2 cellular contexts compared by ENCODE assay signal in the genomic region with DNA sequence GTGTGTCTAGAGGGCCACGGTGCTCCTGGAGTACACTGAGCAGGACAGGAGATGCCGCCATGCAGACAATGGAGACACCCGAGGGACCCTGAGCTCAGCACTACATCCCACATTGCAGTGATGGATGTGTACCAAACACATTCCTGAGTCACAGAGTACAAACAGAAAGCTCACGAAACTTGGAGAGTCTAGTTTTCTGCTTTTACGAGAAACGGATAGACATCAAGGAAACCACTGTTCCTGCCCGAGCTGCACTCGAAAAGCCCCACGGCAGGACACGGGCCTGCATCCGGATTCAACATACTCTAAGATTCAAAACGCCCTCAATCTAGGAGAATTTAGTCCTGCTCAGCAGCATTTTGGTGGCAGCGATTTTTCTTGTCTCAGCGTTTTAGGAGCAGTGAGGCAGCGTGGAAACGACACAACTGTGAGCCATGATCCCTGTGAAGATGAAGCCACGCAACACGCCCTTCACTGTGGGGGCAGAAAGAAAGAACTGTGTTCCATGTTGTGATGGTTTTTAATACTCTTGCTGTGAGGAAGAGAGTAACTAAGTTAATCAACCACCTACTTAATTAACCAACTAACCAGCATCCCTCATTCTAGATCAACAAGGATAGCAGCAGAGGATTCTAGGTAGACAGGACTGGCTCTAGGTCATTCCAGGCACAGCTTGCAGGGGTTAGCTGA.
TF ChIP-seq lines count a peak whose summit lies in the region.

No MANE protein-coding gene starts in this region.

TF ChIP-seq in IMR-90, 13 proteins besides CTCF, POLR2A, EP300 and RAD21:
- TF ChIP-seq MAZ (IDR thresholded peaks at IDR 0.05; ENCODE audit: borderline replicate concordance, low read depth, low read length) (no peak), MAFK (IDR thresholded peaks at IDR 0.05; ENCODE audit: low read depth, low read length) (peak; percentile 40), MXI1 (IDR thresholded peaks at IDR 0.05; ENCODE audit: borderline replicate concordance, low read depth, low read length) (no peak), CHD1 (IDR thresholded peaks at IDR 0.05; ENCODE audit: low read depth, low read length) (no peak), FOS (IDR thresholded peaks at IDR 0.05; ENCODE audit: low read depth, low read length) (peak; percentile 1; the same call in 1 of the 2 replicates), NFE2L2 (IDR thresholded peaks at IDR 0.05; ENCODE audit: low read depth, low read length) (no peak), BHLHE40 (IDR thresholded peaks at IDR 0.05; ENCODE audit: low read depth, low read length) (no peak)
- TF ChIP-seq, protein P1, sequence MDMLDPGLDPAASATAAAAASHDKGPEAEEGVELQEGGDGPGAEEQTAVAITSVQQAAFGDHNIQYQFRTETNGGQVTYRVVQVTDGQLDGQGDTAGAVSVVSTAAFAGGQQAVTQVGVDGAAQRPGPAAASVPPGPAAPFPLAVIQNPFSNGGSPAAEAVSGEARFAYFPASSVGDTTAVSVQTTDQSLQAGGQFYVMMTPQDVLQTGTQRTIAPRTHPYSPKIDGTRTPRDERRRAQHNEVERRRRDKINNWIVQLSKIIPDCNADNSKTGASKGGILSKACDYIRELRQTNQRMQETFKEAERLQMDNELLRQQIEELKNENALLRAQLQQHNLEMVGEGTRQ (IDR thresholded peaks at IDR 0.05; ENCODE audit: low read depth, low read length): no peak

TF ChIP-seq in HepG2, 621 proteins besides CTCF, POLR2A, EP300 and RAD21:
- TF ChIP-seq, protein P2, sequence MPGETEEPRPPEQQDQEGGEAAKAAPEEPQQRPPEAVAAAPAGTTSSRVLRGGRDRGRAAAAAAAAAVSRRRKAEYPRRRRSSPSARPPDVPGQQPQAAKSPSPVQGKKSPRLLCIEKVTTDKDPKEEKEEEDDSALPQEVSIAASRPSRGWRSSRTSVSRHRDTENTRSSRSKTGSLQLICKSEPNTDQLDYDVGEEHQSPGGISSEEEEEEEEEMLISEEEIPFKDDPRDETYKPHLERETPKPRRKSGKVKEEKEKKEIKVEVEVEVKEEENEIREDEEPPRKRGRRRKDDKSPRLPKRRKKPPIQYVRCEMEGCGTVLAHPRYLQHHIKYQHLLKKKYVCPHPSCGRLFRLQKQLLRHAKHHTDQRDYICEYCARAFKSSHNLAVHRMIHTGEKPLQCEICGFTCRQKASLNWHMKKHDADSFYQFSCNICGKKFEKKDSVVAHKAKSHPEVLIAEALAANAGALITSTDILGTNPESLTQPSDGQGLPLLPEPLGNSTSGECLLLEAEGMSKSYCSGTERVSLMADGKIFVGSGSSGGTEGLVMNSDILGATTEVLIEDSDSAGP (CRISPR knock-in tag; IDR thresholded peaks at IDR 0.05; ENCODE audit: borderline replicate concordance): 0 out of 2 replicates have a peak, but pooled peaks have one; percentile 12
- TF ChIP-seq, protein P3, sequence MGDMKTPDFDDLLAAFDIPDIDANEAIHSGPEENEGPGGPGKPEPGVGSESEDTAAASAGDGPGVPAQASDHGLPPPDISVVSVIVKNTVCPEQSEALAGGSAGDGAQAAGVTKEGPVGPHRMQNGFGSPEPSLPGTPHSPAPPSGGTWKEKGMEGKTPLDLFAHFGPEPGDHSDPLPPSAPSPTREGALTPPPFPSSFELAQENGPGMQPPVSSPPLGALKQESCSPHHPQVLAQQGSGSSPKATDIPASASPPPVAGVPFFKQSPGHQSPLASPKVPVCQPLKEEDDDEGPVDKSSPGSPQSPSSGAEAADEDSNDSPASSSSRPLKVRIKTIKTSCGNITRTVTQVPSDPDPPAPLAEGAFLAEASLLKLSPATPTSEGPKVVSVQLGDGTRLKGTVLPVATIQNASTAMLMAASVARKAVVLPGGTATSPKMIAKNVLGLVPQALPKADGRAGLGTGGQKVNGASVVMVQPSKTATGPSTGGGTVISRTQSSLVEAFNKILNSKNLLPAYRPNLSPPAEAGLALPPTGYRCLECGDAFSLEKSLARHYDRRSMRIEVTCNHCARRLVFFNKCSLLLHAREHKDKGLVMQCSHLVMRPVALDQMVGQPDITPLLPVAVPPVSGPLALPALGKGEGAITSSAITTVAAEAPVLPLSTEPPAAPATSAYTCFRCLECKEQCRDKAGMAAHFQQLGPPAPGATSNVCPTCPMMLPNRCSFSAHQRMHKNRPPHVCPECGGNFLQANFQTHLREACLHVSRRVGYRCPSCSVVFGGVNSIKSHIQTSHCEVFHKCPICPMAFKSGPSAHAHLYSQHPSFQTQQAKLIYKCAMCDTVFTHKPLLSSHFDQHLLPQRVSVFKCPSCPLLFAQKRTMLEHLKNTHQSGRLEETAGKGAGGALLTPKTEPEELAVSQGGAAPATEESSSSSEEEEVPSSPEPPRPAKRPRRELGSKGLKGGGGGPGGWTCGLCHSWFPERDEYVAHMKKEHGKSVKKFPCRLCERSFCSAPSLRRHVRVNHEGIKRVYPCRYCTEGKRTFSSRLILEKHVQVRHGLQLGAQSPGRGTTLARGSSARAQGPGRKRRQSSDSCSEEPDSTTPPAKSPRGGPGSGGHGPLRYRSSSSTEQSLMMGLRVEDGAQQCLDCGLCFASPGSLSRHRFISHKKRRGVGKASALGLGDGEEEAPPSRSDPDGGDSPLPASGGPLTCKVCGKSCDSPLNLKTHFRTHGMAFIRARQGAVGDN (CRISPR knock-in tag; IDR thresholded peaks at IDR 0.05): peak; percentile 31; the same call in 1 of the 2 replicates
- no peak for TF ChIP-seq IKZF1 (IDR thresholded peaks at IDR 0.05)
- no peak for TF ChIP-seq GPN1 (CRISPR knock-in tag; IDR thresholded peaks at IDR 0.05; ENCODE audit: borderline replicate concordance)
- TF ChIP-seq ZNF589 (CRISPR knock-in tag; conservative IDR thresholded peaks at IDR 0.05): no peak
- TF ChIP-seq ARNTL (CRISPR knock-in tag; IDR thresholded peaks at IDR 0.05): no peak
- TF ChIP-seq, protein P4, sequence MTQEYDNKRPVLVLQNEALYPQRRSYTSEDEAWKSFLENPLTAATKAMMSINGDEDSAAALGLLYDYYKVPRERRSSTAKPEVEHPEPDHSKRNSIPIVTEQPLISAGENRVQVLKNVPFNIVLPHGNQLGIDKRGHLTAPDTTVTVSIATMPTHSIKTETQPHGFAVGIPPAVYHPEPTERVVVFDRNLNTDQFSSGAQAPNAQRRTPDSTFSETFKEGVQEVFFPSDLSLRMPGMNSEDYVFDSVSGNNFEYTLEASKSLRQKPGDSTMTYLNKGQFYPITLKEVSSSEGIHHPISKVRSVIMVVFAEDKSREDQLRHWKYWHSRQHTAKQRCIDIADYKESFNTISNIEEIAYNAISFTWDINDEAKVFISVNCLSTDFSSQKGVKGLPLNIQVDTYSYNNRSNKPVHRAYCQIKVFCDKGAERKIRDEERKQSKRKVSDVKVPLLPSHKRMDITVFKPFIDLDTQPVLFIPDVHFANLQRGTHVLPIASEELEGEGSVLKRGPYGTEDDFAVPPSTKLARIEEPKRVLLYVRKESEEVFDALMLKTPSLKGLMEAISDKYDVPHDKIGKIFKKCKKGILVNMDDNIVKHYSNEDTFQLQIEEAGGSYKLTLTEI (CRISPR knock-in tag; conservative IDR thresholded peaks at IDR 0.05): no peak
- peak; percentile 20; the same call in 1 of the 2 replicates for TF ChIP-seq MED1 (CRISPR knock-in tag; IDR thresholded peaks at IDR 0.05)
- no peak for TF ChIP-seq NFKBIZ (CRISPR knock-in tag; IDR thresholded peaks at IDR 0.05)
- TF ChIP-seq, protein P5, sequence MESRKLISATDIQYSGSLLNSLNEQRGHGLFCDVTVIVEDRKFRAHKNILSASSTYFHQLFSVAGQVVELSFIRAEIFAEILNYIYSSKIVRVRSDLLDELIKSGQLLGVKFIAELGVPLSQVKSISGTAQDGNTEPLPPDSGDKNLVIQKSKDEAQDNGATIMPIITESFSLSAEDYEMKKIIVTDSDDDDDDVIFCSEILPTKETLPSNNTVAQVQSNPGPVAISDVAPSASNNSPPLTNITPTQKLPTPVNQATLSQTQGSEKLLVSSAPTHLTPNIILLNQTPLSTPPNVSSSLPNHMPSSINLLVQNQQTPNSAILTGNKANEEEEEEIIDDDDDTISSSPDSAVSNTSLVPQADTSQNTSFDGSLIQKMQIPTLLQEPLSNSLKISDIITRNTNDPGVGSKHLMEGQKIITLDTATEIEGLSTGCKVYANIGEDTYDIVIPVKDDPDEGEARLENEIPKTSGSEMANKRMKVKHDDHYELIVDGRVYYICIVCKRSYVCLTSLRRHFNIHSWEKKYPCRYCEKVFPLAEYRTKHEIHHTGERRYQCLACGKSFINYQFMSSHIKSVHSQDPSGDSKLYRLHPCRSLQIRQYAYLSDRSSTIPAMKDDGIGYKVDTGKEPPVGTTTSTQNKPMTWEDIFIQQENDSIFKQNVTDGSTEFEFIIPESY (CRISPR knock-in tag; IDR thresholded peaks at IDR 0.05): 0 out of 2 replicates have a peak, but pooled peaks have one; percentile 11
- TF ChIP-seq, protein P6, sequence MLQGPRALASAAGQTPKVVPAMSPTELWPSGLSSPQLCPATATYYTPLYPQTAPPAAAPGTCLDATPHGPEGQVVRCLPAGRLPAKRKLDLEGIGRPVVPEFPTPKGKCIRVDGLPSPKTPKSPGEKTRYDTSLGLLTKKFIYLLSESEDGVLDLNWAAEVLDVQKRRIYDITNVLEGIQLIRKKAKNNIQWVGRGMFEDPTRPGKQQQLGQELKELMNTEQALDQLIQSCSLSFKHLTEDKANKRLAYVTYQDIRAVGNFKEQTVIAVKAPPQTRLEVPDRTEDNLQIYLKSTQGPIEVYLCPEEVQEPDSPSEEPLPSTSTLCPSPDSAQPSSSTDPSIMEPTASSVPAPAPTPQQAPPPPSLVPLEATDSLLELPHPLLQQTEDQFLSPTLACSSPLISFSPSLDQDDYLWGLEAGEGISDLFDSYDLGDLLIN (CRISPR knock-in tag; IDR thresholded peaks at IDR 0.05; ENCODE audit: borderline replicate concordance): 0 out of 2 replicates have a peak, but pooled peaks have one; percentile 40
- peak; percentile 45; the same call in 1 of the 2 replicates for TF ChIP-seq FOSL2 (CRISPR knock-in tag; IDR thresholded peaks at IDR 0.05)
- TF ChIP-seq, protein P7, sequence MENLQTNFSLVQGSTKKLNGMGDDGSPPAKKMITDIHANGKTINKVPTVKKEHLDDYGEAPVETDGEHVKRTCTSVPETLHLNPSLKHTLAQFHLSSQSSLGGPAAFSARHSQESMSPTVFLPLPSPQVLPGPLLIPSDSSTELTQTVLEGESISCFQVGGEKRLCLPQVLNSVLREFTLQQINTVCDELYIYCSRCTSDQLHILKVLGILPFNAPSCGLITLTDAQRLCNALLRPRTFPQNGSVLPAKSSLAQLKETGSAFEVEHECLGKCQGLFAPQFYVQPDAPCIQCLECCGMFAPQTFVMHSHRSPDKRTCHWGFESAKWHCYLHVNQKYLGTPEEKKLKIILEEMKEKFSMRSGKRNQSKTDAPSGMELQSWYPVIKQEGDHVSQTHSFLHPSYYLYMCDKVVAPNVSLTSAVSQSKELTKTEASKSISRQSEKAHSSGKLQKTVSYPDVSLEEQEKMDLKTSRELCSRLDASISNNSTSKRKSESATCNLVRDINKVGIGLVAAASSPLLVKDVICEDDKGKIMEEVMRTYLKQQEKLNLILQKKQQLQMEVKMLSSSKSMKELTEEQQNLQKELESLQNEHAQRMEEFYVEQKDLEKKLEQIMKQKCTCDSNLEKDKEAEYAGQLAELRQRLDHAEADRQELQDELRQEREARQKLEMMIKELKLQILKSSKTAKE (CRISPR knock-in tag; IDR thresholded peaks at IDR 0.05; ENCODE audit: borderline replicate concordance): no peak
- no peak for TF ChIP-seq EED (CRISPR knock-in tag; IDR thresholded peaks at IDR 0.05)
- TF ChIP-seq ZNF629 (CRISPR knock-in tag; conservative IDR thresholded peaks at IDR 0.05): 0 out of 2 replicates have a peak, but pooled peaks have one; percentile 9
- TF ChIP-seq ZNF263 (CRISPR knock-in tag; IDR thresholded peaks at IDR 0.05): peak; percentile 17; the same call in 1 of the 2 replicates
- TF ChIP-seq ZKSCAN1 (IDR thresholded peaks at IDR 0.05; ENCODE audit: low read length): no peak
- TF ChIP-seq TEAD3 (CRISPR knock-in tag; optimal IDR thresholded peaks at IDR 0.05; ENCODE audit: borderline replicate concordance): peak; percentile 82
- TF ChIP-seq KAT2B (IDR thresholded peaks at IDR 0.05; ENCODE audit: borderline replicate concordance, low read depth, low read length): no peak
- TF ChIP-seq HDAC2 (CRISPR knock-in tag; IDR thresholded peaks at IDR 0.05): 0 out of 2 replicates have a peak, but pooled peaks have one; percentile 30
- TF ChIP-seq, protein P8, sequence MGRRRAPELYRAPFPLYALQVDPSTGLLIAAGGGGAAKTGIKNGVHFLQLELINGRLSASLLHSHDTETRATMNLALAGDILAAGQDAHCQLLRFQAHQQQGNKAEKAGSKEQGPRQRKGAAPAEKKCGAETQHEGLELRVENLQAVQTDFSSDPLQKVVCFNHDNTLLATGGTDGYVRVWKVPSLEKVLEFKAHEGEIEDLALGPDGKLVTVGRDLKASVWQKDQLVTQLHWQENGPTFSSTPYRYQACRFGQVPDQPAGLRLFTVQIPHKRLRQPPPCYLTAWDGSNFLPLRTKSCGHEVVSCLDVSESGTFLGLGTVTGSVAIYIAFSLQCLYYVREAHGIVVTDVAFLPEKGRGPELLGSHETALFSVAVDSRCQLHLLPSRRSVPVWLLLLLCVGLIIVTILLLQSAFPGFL (CRISPR knock-in tag; IDR thresholded peaks at IDR 0.05): no peak
- TF ChIP-seq FOXA3 (CRISPR knock-in tag; IDR thresholded peaks at IDR 0.05): peak; percentile 57; the same call in 1 of the 2 replicates
- TF ChIP-seq SALL1 (CRISPR knock-in tag; IDR thresholded peaks at IDR 0.05): peak; percentile 51
- TF ChIP-seq, protein P9, sequence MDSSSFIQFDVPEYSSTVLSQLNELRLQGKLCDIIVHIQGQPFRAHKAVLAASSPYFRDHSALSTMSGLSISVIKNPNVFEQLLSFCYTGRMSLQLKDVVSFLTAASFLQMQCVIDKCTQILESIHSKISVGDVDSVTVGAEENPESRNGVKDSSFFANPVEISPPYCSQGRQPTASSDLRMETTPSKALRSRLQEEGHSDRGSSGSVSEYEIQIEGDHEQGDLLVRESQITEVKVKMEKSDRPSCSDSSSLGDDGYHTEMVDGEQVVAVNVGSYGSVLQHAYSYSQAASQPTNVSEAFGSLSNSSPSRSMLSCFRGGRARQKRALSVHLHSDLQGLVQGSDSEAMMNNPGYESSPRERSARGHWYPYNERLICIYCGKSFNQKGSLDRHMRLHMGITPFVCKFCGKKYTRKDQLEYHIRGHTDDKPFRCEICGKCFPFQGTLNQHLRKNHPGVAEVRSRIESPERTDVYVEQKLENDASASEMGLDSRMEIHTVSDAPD (CRISPR knock-in tag; IDR thresholded peaks at IDR 0.05): no peak
- no peak for TF ChIP-seq FOXA1 (IDR thresholded peaks at IDR 0.05)
- peak; percentile 62 for TF ChIP-seq FOXA1 (CRISPR knock-in tag; IDR thresholded peaks at IDR 0.05)
TF ChIP-seq in HepG2: peak in this region for 13.
